Comparison of ENCODE assay signal across 1 cellular context in the genomic region with DNA sequence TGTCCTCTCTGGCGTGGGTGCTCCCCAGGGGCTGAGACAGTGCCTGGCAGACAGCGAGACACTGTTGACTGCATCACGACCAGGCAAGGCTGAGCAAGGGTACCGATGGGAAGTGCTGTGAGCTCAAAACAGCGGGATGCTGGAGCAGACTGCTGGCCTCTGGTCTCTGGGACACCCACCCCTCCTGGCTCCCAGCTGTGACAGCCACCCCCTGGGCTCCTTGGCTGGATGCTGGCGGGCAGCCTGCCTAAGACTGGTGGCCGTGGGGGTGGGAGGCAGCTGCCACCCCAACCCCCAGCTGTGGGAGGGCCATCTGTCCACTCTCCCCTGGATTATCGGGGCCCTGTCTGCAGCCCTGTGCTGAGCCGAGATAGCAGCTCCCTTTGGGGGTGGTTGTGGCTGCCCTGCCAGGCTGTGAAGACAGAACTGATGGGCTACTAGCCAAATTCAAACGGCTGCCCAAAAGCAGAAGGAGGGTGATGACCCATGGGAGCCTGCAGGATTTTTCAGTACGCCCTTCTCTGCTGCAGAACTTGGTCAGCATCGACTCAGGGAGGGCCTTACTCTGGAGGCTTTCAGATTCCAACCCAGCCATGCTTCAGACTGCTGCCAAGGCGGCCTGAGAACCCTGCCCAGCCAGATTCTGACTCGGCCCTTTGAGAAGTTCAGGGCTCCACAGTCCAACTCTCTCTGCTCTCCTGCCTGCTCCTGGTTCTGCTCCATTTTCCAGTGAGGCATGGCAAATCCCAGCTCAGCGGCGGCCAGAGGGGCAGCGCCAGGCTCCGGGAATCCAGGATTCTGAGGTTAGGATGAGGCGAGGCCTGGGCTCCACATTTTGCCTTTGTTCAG.
TF ChIP-seq lines count a peak whose summit lies in the region.

No MANE protein-coding gene starts in this region.

TF ChIP-seq in K562, 482 proteins besides CTCF, POLR2A, EP300 and RAD21 (continued from another document and continues in another):
- TF ChIP-seq HIVEP1 (CRISPR knock-in tag; IDR thresholded peaks at IDR 0.05) (no peak), THRAP3 (IDR thresholded peaks at IDR 0.05; ENCODE audit: borderline replicate concordance) (no peak), EGR1 (conservative IDR thresholded peaks at IDR 0.05) (peak; percentile 91), NR3C1 (CRISPR knock-in tag; IDR thresholded peaks at IDR 0.05) (no peak), PHTF2 (CRISPR knock-in tag; IDR thresholded peaks at IDR 0.05) (no peak), HDGF (IDR thresholded peaks at IDR 0.05) (no peak), SMAD4 (CRISPR knock-in tag; conservative IDR thresholded peaks at IDR 0.05) (peak; percentile 93), FOXP1 (CRISPR knock-in tag; IDR thresholded peaks at IDR 0.05) (0 out of 2 replicates have a peak, but pooled peaks have one; percentile 51), ZNF561 (CRISPR knock-in tag; conservative IDR thresholded peaks at IDR 0.05) (no peak), TBL1XR1 (IDR thresholded peaks at IDR 0.05; ENCODE audit: low read length in 2 of 2) (peak; percentile 79 to 87; a peak in 3 of 4 replicates), ZNF316 (IDR thresholded peaks at IDR 0.05) (no peak), MCM7 (IDR thresholded peaks at IDR 0.05) (no peak), KLF6 (CRISPR knock-in tag; IDR thresholded peaks at IDR 0.05; ENCODE audit: borderline replicate concordance) (peak; percentile 31; the same call in 1 of the 2 replicates), MEIS2 (IDR thresholded peaks at IDR 0.05; ENCODE audit: partially characterized antibody) (peak; percentile 58), NUFIP1 (IDR thresholded peaks at IDR 0.05; ENCODE audit: partially characterized antibody) (no peak), PHF8 (IDR thresholded peaks at IDR 0.05; ENCODE audit: borderline replicate concordance, low read length) (0 out of 2 replicates have a peak, but pooled peaks have one; percentile 15), ETV6 (IDR thresholded peaks at IDR 0.05; ENCODE audit: borderline replicate concordance in 1 of 2, low read depth in 2 of 2, low read length in 1 of 2) (0 out of 4 replicates have a peak, but pooled peaks of 1 of the 2 experiments have one; percentile 24), ETV6 (CRISPR knock-in tag; IDR thresholded peaks at IDR 0.05; ENCODE audit: borderline replicate concordance) (no peak), SMARCB1 (IDR thresholded peaks at IDR 0.05; ENCODE audit: insufficient read length, low read depth) (no peak), JUN (IDR thresholded peaks at IDR 0.05; ENCODE audit: borderline replicate concordance, low read depth, low read length) (no peak), JUN (CRISPR knock-in tag; IDR thresholded peaks at IDR 0.05; ENCODE audit: borderline replicate concordance) (no peak), ZNF77 (CRISPR knock-in tag; IDR thresholded peaks at IDR 0.05) (no peak), ATF7 (IDR thresholded peaks at IDR 0.05) (no peak), EP400 (IDR thresholded peaks at IDR 0.05) (no peak), ASH1L (IDR thresholded peaks at IDR 0.05; ENCODE audit: borderline replicate concordance, low read depth, partially characterized antibody) (no peak), GATA2 (CRISPR knock-in tag; IDR thresholded peaks at IDR 0.05) (peak; percentile 96), LEF1 (IDR thresholded peaks at IDR 0.05) (peak; percentile 53), CHCHD3 (CRISPR knock-in tag; IDR thresholded peaks at IDR 0.05) (no peak), MTA3 (IDR thresholded peaks at IDR 0.05; ENCODE audit: borderline replicate concordance) (peak; percentile 60; the same call in 1 of the 2 replicates), TCF3 (CRISPR knock-in tag; IDR thresholded peaks at IDR 0.05) (peak; percentile 97), SMAD1 (IDR thresholded peaks at IDR 0.05; ENCODE audit: low read depth, low read length, partially characterized antibody) (peak; percentile 75), PHB (CRISPR knock-in tag; IDR thresholded peaks at IDR 0.05) (no peak), CCAR2 (IDR thresholded peaks at IDR 0.05; ENCODE audit: low read depth, low read length) (no peak), CBX8 (IDR thresholded peaks at IDR 0.05; ENCODE audit: borderline replicate concordance, extremely low read depth, low read depth, low read length, poor library complexity, severe bottlenecking) (no peak), NR4A1 (CRISPR knock-in tag; IDR thresholded peaks at IDR 0.05) (0 out of 2 replicates have a peak, but pooled peaks have one; percentile 13), NR4A1 (tag; IDR thresholded peaks at IDR 0.05) (peak; percentile 69; the same call in 1 of the 2 replicates), DACH1 (IDR thresholded peaks at IDR 0.05; ENCODE audit: partially characterized antibody) (no peak), SMARCE1 (IDR thresholded peaks at IDR 0.05) (peak; percentile 86), CXXC5 (CRISPR knock-in tag; IDR thresholded peaks at IDR 0.05) (peak; percentile 68), POU5F1 (IDR thresholded peaks at IDR 0.05; ENCODE audit: borderline replicate concordance, low read depth, low read length, partially characterized antibody) (no peak), ZNF263 (CRISPR knock-in tag; IDR thresholded peaks at IDR 0.05; ENCODE audit: borderline replicate concordance) (peak; percentile 35; the same call in 1 of the 2 replicates)
- TF ChIP-seq, protein P1, sequence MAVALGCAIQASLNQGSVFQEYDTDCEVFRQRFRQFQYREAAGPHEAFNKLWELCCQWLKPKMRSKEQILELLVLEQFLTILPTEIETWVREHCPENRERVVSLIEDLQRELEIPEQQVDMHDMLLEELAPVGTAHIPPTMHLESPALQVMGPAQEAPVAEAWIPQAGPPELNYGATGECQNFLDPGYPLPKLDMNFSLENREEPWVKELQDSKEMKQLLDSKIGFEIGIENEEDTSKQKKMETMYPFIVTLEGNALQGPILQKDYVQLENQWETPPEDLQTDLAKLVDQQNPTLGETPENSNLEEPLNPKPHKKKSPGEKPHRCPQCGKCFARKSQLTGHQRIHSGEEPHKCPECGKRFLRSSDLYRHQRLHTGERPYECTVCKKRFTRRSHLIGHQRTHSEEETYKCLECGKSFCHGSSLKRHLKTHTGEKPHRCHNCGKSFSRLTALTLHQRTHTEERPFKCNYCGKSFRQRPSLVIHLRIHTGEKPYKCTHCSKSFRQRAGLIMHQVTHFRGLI (CRISPR knock-in tag; IDR thresholded peaks at IDR 0.05) = peak; percentile 47; the same call in 1 of the 2 replicates
- TF ChIP-seq, protein P2, sequence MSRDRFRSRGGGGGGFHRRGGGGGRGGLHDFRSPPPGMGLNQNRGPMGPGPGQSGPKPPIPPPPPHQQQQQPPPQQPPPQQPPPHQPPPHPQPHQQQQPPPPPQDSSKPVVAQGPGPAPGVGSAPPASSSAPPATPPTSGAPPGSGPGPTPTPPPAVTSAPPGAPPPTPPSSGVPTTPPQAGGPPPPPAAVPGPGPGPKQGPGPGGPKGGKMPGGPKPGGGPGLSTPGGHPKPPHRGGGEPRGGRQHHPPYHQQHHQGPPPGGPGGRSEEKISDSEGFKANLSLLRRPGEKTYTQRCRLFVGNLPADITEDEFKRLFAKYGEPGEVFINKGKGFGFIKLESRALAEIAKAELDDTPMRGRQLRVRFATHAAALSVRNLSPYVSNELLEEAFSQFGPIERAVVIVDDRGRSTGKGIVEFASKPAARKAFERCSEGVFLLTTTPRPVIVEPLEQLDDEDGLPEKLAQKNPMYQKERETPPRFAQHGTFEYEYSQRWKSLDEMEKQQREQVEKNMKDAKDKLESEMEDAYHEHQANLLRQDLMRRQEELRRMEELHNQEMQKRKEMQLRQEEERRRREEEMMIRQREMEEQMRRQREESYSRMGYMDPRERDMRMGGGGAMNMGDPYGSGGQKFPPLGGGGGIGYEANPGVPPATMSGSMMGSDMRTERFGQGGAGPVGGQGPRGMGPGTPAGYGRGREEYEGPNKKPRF (IDR thresholded peaks at IDR 0.05; ENCODE audit: low read depth, low read length) = no peak
- TF ChIP-seq, protein P3, sequence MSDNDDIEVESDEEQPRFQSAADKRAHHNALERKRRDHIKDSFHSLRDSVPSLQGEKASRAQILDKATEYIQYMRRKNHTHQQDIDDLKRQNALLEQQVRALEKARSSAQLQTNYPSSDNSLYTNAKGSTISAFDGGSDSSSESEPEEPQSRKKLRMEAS (CRISPR knock-in tag; IDR thresholded peaks at IDR 0.05) = peak; percentile 69
- TF ChIP-seq, protein P4, sequence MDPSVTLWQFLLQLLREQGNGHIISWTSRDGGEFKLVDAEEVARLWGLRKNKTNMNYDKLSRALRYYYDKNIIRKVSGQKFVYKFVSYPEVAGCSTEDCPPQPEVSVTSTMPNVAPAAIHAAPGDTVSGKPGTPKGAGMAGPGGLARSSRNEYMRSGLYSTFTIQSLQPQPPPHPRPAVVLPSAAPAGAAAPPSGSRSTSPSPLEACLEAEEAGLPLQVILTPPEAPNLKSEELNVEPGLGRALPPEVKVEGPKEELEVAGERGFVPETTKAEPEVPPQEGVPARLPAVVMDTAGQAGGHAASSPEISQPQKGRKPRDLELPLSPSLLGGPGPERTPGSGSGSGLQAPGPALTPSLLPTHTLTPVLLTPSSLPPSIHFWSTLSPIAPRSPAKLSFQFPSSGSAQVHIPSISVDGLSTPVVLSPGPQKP (CRISPR knock-in tag; IDR thresholded peaks at IDR 0.05) = no peak
- TF ChIP-seq, protein P5, sequence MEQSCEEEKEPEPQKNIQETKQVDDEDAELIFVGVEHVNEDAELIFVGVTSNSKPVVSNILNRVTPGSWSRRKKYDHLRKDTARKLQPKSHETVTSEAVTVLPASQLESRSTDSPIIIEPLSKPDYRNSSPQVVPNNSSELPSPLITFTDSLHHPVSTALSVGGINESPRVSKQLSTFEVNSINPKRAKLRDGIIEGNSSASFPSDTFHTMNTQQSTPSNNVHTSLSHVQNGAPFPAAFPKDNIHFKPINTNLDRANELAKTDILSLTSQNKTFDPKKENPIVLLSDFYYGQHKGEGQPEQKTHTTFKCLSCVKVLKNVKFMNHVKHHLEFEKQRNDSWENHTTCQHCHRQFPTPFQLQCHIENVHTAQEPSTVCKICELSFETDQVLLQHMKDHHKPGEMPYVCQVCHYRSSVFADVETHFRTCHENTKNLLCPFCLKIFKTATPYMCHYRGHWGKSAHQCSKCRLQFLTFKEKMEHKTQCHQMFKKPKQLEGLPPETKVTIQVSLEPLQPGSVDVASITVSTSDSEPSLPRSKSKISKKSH (CRISPR knock-in tag; IDR thresholded peaks at IDR 0.05) = no peak
- TF ChIP-seq, protein P6, sequence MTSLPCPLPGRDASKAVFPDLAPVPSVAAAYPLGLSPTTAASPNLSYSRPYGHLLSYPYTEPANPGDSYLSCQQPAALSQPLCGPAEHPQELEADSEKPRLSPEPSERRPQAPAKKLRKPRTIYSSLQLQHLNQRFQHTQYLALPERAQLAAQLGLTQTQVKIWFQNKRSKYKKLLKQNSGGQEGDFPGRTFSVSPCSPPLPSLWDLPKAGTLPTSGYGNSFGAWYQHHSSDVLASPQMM (CRISPR knock-in tag; IDR thresholded peaks at IDR 0.05) = no peak
- TF ChIP-seq, protein P7, sequence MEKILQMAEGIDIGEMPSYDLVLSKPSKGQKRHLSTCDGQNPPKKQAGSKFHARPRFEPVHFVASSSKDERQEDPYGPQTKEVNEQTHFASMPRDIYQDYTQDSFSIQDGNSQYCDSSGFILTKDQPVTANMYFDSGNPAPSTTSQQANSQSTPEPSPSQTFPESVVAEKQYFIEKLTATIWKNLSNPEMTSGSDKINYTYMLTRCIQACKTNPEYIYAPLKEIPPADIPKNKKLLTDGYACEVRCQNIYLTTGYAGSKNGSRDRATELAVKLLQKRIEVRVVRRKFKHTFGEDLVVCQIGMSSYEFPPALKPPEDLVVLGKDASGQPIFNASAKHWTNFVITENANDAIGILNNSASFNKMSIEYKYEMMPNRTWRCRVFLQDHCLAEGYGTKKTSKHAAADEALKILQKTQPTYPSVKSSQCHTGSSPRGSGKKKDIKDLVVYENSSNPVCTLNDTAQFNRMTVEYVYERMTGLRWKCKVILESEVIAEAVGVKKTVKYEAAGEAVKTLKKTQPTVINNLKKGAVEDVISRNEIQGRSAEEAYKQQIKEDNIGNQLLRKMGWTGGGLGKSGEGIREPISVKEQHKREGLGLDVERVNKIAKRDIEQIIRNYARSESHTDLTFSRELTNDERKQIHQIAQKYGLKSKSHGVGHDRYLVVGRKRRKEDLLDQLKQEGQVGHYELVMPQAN (IDR thresholded peaks at IDR 0.05; ENCODE audit: borderline replicate concordance) = no peak
- TF ChIP-seq, protein P8, sequence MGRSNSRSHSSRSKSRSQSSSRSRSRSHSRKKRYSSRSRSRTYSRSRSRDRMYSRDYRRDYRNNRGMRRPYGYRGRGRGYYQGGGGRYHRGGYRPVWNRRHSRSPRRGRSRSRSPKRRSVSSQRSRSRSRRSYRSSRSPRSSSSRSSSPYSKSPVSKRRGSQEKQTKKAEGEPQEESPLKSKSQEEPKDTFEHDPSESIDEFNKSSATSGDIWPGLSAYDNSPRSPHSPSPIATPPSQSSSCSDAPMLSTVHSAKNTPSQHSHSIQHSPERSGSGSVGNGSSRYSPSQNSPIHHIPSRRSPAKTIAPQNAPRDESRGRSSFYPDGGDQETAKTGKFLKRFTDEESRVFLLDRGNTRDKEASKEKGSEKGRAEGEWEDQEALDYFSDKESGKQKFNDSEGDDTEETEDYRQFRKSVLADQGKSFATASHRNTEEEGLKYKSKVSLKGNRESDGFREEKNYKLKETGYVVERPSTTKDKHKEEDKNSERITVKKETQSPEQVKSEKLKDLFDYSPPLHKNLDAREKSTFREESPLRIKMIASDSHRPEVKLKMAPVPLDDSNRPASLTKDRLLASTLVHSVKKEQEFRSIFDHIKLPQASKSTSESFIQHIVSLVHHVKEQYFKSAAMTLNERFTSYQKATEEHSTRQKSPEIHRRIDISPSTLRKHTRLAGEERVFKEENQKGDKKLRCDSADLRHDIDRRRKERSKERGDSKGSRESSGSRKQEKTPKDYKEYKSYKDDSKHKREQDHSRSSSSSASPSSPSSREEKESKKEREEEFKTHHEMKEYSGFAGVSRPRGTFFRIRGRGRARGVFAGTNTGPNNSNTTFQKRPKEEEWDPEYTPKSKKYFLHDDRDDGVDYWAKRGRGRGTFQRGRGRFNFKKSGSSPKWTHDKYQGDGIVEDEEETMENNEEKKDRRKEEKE (IDR thresholded peaks at IDR 0.05; ENCODE audit: borderline replicate concordance in 1 of 2, control insufficient read depth in 1 of 2, low read depth in 2 of 2, low read length in 1 of 2) = no peak
- TF ChIP-seq, protein P9, sequence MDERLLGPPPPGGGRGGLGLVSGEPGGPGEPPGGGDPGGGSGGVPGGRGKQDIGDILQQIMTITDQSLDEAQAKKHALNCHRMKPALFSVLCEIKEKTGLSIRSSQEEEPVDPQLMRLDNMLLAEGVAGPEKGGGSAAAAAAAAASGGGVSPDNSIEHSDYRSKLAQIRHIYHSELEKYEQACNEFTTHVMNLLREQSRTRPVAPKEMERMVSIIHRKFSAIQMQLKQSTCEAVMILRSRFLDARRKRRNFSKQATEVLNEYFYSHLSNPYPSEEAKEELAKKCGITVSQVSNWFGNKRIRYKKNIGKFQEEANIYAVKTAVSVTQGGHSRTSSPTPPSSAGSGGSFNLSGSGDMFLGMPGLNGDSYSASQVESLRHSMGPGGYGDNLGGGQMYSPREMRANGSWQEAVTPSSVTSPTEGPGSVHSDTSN (CRISPR knock-in tag; IDR thresholded peaks at IDR 0.05; ENCODE audit: low read depth) = no peak
- TF ChIP-seq, protein P9 (tag; conservative IDR thresholded peaks at IDR 0.05; ENCODE audit: low read depth) = peak; percentile 49; the same call in 1 of the 2 replicates
